Comparison of ENCODE assay signal across 1 cellular context in the genomic region with DNA sequence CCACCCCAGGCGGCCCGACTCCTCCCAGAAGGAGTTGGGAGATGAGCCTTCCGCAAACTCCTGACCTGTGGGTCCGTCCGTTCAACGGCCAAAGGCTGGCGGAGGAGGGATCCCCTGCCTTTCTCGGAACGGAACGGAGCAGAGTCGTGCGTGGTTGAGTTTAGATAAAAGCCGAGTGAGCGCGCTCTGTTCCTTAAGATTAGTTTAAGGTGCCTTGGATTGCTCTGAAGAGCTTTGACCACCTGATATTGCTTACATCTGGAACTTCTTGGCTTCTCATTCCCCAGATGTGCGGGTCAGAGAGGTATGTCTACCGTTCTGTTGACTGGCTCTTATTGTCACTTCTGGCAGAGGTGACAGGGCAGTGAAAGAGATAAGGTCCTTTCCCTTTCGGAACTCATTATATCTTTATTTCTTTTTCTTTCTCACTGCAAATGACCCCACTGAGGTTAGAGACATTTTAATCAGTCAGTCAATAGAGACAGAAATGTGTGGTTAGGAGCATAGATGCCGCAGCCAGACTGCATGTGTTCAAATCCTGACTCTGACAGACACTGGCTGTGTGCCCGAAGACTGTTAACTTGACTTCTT.
TF ChIP-seq lines count a peak whose summit lies in the region.

A gene with protein sequence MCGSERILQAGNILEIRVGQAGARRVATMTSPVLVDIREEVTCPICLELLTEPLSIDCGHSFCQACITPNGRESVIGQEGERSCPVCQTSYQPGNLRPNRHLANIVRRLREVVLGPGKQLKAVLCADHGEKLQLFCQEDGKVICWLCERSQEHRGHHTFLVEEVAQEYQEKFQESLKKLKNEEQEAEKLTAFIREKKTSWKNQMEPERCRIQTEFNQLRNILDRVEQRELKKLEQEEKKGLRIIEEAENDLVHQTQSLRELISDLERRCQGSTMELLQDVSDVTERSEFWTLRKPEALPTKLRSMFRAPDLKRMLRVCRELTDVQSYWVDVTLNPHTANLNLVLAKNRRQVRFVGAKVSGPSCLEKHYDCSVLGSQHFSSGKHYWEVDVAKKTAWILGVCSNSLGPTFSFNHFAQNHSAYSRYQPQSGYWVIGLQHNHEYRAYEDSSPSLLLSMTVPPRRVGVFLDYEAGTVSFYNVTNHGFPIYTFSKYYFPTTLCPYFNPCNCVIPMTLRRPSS (plus strand): TSS at position 27 of the 591 bp plus-strand sequence. CDS start 261 bp downstream, at position 288.

TF ChIP-seq in K562, 482 proteins besides CTCF, POLR2A, EP300 and RAD21 (continued from another document and continues in another):
- TF ChIP-seq, protein P1, sequence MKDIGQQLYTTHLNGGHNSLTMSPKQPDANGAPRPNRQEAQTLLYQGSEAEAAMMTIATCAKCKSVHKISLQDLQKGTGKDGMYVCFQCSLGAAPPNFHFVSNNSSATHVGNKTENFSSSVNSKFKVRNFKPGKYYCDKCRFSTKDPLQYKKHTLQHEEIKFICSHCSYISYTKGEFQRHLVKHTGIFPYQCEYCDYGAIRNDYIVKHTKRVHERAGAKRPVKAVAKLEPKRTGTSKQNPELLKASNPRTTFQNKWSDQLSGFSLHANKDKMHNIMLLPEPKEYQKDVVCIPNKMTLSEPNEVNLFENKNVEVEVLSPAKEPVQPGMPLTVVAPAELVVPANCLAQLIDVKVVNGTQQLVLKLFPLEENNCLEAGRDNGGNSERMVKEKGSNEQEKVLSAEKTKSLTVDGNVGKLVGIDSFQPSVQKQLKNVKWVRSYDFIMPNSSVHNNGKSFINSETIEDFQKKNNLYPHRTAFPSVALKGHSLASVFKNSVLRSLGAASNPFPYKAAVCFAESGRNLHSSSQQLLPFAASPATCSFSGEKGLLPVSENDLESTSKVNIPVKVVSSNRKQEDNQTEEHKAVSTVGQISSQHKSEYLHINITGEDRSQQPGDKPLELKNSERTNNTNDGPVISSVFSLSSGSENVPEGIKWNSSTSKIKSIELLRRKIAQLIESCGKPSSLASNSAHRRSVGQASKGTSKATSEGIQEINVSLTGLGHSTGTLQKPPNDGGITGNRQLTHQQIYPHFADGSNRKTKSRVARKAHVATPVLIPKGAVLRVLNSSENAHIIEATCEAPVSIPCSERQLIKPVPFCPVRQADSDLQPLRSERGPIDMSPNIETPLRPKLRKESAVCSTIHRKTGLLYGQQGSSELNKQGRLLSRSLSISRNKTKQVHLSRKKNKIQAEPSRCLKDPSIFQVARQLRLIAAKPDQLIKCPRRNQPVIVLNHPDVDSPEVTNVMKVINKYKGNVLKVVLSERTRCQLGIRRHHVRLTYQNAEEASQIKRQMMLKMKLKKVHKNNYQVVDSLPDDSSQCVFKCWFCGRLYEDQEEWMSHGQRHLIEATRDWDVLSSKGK (CRISPR knock-in tag; IDR thresholded peaks at IDR 0.05), result no peak
- peak; percentile 49; the same call in 1 of the 2 replicates for TF ChIP-seq TOE1 (IDR thresholded peaks at IDR 0.05; ENCODE audit: borderline replicate concordance)
- no peak for TF ChIP-seq TOE1 (CRISPR knock-in tag; IDR thresholded peaks at IDR 0.05; ENCODE audit: borderline replicate concordance, low read depth)
- no peak for TF ChIP-seq U2AF1 (optimal IDR thresholded peaks at IDR 0.05; ENCODE audit: low read depth, low read length)
- TF ChIP-seq MEIS2 (IDR thresholded peaks at IDR 0.05; ENCODE audit: partially characterized antibody), result peak; percentile 53
- TF ChIP-seq HDGF (IDR thresholded peaks at IDR 0.05), result no peak
- TF ChIP-seq TAL1 (IDR thresholded peaks at IDR 0.05), result peak; percentile 92
- TF ChIP-seq, protein P2, sequence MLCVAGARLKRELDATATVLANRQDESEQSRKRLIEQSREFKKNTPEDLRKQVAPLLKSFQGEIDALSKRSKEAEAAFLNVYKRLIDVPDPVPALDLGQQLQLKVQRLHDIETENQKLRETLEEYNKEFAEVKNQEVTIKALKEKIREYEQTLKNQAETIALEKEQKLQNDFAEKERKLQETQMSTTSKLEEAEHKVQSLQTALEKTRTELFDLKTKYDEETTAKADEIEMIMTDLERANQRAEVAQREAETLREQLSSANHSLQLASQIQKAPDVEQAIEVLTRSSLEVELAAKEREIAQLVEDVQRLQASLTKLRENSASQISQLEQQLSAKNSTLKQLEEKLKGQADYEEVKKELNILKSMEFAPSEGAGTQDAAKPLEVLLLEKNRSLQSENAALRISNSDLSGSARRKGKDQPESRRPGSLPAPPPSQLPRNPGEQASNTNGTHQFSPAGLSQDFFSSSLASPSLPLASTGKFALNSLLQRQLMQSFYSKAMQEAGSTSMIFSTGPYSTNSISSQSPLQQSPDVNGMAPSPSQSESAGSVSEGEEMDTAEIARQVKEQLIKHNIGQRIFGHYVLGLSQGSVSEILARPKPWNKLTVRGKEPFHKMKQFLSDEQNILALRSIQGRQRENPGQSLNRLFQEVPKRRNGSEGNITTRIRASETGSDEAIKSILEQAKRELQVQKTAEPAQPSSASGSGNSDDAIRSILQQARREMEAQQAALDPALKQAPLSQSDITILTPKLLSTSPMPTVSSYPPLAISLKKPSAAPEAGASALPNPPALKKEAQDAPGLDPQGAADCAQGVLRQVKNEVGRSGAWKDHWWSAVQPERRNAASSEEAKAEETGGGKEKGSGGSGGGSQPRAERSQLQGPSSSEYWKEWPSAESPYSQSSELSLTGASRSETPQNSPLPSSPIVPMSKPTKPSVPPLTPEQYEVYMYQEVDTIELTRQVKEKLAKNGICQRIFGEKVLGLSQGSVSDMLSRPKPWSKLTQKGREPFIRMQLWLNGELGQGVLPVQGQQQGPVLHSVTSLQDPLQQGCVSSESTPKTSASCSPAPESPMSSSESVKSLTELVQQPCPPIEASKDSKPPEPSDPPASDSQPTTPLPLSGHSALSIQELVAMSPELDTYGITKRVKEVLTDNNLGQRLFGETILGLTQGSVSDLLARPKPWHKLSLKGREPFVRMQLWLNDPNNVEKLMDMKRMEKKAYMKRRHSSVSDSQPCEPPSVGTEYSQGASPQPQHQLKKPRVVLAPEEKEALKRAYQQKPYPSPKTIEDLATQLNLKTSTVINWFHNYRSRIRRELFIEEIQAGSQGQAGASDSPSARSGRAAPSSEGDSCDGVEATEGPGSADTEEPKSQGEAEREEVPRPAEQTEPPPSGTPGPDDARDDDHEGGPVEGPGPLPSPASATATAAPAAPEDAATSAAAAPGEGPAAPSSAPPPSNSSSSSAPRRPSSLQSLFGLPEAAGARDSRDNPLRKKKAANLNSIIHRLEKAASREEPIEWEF (CRISPR knock-in tag; IDR thresholded peaks at IDR 0.05), result no peak
- TF ChIP-seq HOXB6 (CRISPR knock-in tag; IDR thresholded peaks at IDR 0.05; ENCODE audit: borderline replicate concordance), result no peak
- peak; percentile 97 for TF ChIP-seq CC2D1A (IDR thresholded peaks at IDR 0.05)
- TF ChIP-seq DDX20 (tag; IDR thresholded peaks at IDR 0.05; ENCODE audit: low read depth), result no peak
- TF ChIP-seq TCF7L2 (IDR thresholded peaks at IDR 0.05; ENCODE audit: low read depth, low read length), result no peak
- TF ChIP-seq, protein P3, sequence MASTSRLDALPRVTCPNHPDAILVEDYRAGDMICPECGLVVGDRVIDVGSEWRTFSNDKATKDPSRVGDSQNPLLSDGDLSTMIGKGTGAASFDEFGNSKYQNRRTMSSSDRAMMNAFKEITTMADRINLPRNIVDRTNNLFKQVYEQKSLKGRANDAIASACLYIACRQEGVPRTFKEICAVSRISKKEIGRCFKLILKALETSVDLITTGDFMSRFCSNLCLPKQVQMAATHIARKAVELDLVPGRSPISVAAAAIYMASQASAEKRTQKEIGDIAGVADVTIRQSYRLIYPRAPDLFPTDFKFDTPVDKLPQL (IDR thresholded peaks at IDR 0.05; ENCODE audit: extremely low read depth, insufficient read length), result no peak
- peak; percentile 94 to 96; a peak in 3 of 4 replicates for TF ChIP-seq KDM1A (IDR thresholded peaks at IDR 0.05)
- no peak for TF ChIP-seq ATF1 (CRISPR knock-in tag; IDR thresholded peaks at IDR 0.05)
- TF ChIP-seq ATF1 (tag; IDR thresholded peaks at IDR 0.05), result peak; percentile 28; the same call in 1 of the 2 replicates
- peak in 1 of 2 experiments; percentile 81; a peak in 2 of 4 replicates for TF ChIP-seq HDAC1 (IDR thresholded peaks at IDR 0.05)
- no peak for TF ChIP-seq ZNF282 (CRISPR knock-in tag; IDR thresholded peaks at IDR 0.05)
- no peak for TF ChIP-seq MAFK (IDR thresholded peaks at IDR 0.05; ENCODE audit: low read length)
- TF ChIP-seq SIN3A (IDR thresholded peaks at IDR 0.05; ENCODE audit: borderline replicate concordance in 2 of 2, control insufficient read depth in 1 of 2, low read depth in 2 of 2, low read length in 2 of 2), result peak in 1 of 2 experiments; percentile 10; a peak in 1 of 4 replicates
- peak; percentile 78 to 85; a peak in 3 of 4 replicates for TF ChIP-seq RCOR1 (IDR thresholded peaks at IDR 0.05; ENCODE audit: borderline replicate concordance in 1 of 2, low read depth in 2 of 2, low read length in 2 of 2)
- no peak for TF ChIP-seq RFX7 (CRISPR knock-in tag; IDR thresholded peaks at IDR 0.05)
- TF ChIP-seq GTF2A2 (tag; IDR thresholded peaks at IDR 0.05), result no peak
- TF ChIP-seq TRIM24 (IDR thresholded peaks at IDR 0.05), result peak; percentile 92 to 95
- peak; percentile 31 for TF ChIP-seq SMAD1 (IDR thresholded peaks at IDR 0.05; ENCODE audit: low read depth, low read length, partially characterized antibody)
- 0 out of 2 replicates have a peak, but pooled peaks have one; percentile 47 for TF ChIP-seq ZNF644 (tag; IDR thresholded peaks at IDR 0.05; ENCODE audit: low read depth)
- TF ChIP-seq, protein P4, sequence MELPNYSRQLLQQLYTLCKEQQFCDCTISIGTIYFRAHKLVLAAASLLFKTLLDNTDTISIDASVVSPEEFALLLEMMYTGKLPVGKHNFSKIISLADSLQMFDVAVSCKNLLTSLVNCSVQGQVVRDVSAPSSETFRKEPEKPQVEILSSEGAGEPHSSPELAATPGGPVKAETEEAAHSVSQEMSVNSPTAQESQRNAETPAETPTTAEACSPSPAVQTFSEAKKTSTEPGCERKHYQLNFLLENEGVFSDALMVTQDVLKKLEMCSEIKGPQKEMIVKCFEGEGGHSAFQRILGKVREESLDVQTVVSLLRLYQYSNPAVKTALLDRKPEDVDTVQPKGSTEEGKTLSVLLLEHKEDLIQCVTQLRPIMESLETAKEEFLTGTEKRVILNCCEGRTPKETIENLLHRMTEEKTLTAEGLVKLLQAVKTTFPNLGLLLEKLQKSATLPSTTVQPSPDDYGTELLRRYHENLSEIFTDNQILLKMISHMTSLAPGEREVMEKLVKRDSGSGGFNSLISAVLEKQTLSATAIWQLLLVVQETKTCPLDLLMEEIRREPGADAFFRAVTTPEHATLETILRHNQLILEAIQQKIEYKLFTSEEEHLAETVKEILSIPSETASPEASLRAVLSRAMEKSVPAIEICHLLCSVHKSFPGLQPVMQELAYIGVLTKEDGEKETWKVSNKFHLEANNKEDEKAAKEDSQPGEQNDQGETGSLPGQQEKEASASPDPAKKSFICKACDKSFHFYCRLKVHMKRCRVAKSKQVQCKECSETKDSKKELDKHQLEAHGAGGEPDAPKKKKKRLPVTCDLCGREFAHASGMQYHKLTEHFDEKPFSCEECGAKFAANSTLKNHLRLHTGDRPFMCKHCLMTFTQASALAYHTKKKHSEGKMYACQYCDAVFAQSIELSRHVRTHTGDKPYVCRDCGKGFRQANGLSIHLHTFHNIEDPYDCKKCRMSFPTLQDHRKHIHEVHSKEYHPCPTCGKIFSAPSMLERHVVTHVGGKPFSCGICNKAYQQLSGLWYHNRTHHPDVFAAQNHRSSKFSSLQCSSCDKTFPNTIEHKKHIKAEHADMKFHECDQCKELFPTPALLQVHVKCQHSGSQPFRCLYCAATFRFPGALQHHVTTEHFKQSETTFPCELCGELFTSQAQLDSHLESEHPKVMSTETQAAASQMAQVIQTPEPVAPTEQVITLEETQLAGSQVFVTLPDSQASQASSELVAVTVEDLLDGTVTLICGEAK (IDR thresholded peaks at IDR 0.05), result peak; percentile 66
- TF ChIP-seq, protein P4 (CRISPR knock-in tag; IDR thresholded peaks at IDR 0.05), result no peak
- no peak for TF ChIP-seq ZNF830 (CRISPR knock-in tag; IDR thresholded peaks at IDR 0.05)
- no peak for TF ChIP-seq HMG20B (CRISPR knock-in tag; IDR thresholded peaks at IDR 0.05)
- TF ChIP-seq NFYB (IDR thresholded peaks at IDR 0.05; ENCODE audit: extremely low read depth, insufficient read length), result no peak
- no peak for TF ChIP-seq FOXK1 (CRISPR knock-in tag; IDR thresholded peaks at IDR 0.05; ENCODE audit: borderline replicate concordance)
- peak; percentile 7 for TF ChIP-seq RBM25 (IDR thresholded peaks at IDR 0.05; ENCODE audit: low read depth, low read length, severe bottlenecking)
- TF ChIP-seq, protein P5, sequence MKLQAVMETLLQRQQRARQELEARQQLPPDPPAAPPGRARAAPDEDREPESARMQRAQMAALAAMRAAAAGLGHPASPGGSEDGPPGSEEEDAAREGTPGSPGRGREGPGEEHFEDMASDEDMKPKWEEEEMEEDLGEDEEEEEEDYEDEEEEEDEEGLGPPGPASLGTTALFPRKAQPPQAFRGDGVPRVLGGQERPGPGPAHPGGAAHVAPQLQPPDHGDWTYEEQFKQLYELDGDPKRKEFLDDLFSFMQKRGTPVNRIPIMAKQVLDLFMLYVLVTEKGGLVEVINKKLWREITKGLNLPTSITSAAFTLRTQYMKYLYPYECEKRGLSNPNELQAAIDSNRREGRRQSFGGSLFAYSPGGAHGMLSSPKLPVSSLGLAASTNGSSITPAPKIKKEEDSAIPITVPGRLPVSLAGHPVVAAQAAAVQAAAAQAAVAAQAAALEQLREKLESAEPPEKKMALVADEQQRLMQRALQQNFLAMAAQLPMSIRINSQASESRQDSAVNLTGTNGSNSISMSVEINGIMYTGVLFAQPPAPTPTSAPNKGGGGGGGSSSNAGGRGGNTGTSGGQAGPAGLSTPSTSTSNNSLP (IDR thresholded peaks at IDR 0.05; ENCODE audit: borderline replicate concordance, low read depth, low read length), result no peak
